Comparison of ENCODE assay signal across 15 cellular contexts in genomic region chr12:18723752-18724151, GRCh38. TPM values are rescaled to one million over a fixed set of nuclear protein-coding genes. Genes with fewer than 3 reads are reported as not detected.
DNase-seq lines count a peak whose midpoint lies in the region; ATAC-seq, FAIRE-seq and TF ChIP-seq lines count a peak whose summit lies in the region.
"Had no signal": no experiment of that assay in that cellular context is flagged by ENCODE, and none has a peak within 500 bp of the region (broad histone marks: within the 10 kb centered on the region; RNA-seq: fewer than 3 reads in every experiment).

No MANE protein-coding gene starts in this region.

- no peaks in the 10 kb centered on the region for H3K9me3 ChIP-seq in AG04450 (ENCODE audit: control insufficient read depth, insufficient read depth, low read length)
- no peaks in the 10 kb centered on the region for H3K9me3 ChIP-seq in adipocyte (ENCODE audit: control insufficient read depth, low read length)
- no peaks in the 10 kb centered on the region for H3K9me3 ChIP-seq in keratinocyte (ENCODE audit: control insufficient read depth, low read depth, low read length)
- H3K9me3 ChIP-seq: BE2C, spleen had no signal

- TF ChIP-seq CTCF in AG04450 (IDR thresholded peaks at IDR 0.05; ENCODE audit: low read depth, low read length), result no peak
- TF ChIP-seq CTCF in keratinocyte (optimal IDR thresholded peaks at IDR 0.05 in 1 of 3, IDR thresholded peaks at IDR 0.05 in 1 of 3, conservative IDR thresholded peaks at IDR 0.05 in 1 of 3; ENCODE audit: extremely low read depth in 1 of 3, insufficient read depth in 2 of 3, low read length in 3 of 3), result no peak

- peaks cover 6% of the 10 kb centered on the region for H3K9me3 Mint-ChIP-seq in activated naive CD4-positive, alpha-beta T cell treated with anti-CD3 and anti-CD28 coated beads, Interleukin-2, amount 10 ng/mL, durations not matched to agents 7 days and 5 days
- H3K9me3 Mint-ChIP-seq: WTC11 had no signal

- no peaks in the 10 kb centered on the region for H3K9me1 ChIP-seq in keratinocyte (ENCODE audit: control insufficient read depth, extremely low read depth, insufficient read depth, low read length)

- H3K27me3 ChIP-seq in AG04450 (ENCODE audit: control insufficient read depth, insufficient read depth, low read length) (no peaks in the 10 kb centered on the region), adipocyte (replicated peaks; ENCODE audit: control insufficient read depth, insufficient read depth, low read length) (no peaks in the 10 kb centered on the region), keratinocyte (ENCODE audit: control insufficient read depth, extremely low read depth, insufficient read depth, low read length) (no peaks in the 10 kb centered on the region)
- H3K27me3 ChIP-seq: spleen had no signal

- intact Hi-C loops in posterior vena cava (cut with DNase I), result no loop called here

- H3K4me3 ChIP-seq in AG04450 (ENCODE audit: low read depth, low read length) (no peak overlapping the region), adipocyte (ENCODE audit: low read length) (no peak overlapping the region), keratinocyte (ENCODE audit: control insufficient read depth in 2 of 3, extremely low read depth in 1 of 3, insufficient read depth in 2 of 3, low read depth in 1 of 3, low read length in 3 of 3) (peak overlapping the region in 2 of 3 experiments; percentile 43 to 47)
- H3K4me3 ChIP-seq: spleen had no signal

- no peak overlapping the region for H3K27ac Mint-ChIP-seq in activated naive CD4-positive, alpha-beta T cell treated with anti-CD3 and anti-CD28 coated beads, Interleukin-2, amount 10 ng/mL, durations not matched to agents 7 days and 5 days
- H3K27ac Mint-ChIP-seq: naive B cell, WTC11 had no signal

- no peak overlapping the region for H3K4me3 Mint-ChIP-seq in activated naive CD4-positive, alpha-beta T cell treated with anti-CD3 and anti-CD28 coated beads, Interleukin-2, amount 10 ng/mL, durations not matched to agents 7 days and 5 days
- H3K4me3 Mint-ChIP-seq: naive B cell, WTC11 had no signal

- no peaks in the 10 kb centered on the region for H3K4me1 Mint-ChIP-seq in activated naive CD4-positive, alpha-beta T cell treated with anti-CD3 and anti-CD28 coated beads, Interleukin-2, amount 10 ng/mL, durations not matched to agents 7 days and 5 days
- H3K4me1 Mint-ChIP-seq: naive B cell had no signal

- H3K27ac ChIP-seq in AG04450 (ENCODE audit: low read depth, low read length) (no peak overlapping the region), keratinocyte (ENCODE audit: control insufficient read depth, insufficient read depth, low read length) (peak overlapping the region; percentile 73)
- H3K27ac ChIP-seq: spleen had no signal

- no peaks in the 10 kb centered on the region for H3K27me3 Mint-ChIP-seq in activated naive CD4-positive, alpha-beta T cell treated with anti-CD3 and anti-CD28 coated beads, Interleukin-2, amount 10 ng/mL, durations not matched to agents 7 days and 5 days
- H3K27me3 Mint-ChIP-seq: naive B cell had no signal

- H3K9ac ChIP-seq in adipocyte (ENCODE audit: low read length) (no peak overlapping the region), keratinocyte (ENCODE audit: control insufficient read depth, extremely low read depth, insufficient read depth, low read length) (peak overlapping the region; percentile 19)

- dilution Hi-C loops in keratinocyte (cut with MboI; ENCODE audit: extremely low pct_ligation_motif_present, low sequenced_read_pairs), result no loop called here

- no peaks in the 10 kb centered on the region for H3K36me3 Mint-ChIP-seq in activated naive CD4-positive, alpha-beta T cell treated with anti-CD3 and anti-CD28 coated beads, Interleukin-2, amount 10 ng/mL, durations not matched to agents 7 days and 5 days
- H3K36me3 Mint-ChIP-seq: naive B cell, WTC11 had no signal

- POLR2A ChIA-PET in AG04450 (lab: Yijun Ruan, JAX), result no interaction called here

- peak overlapping the region; percentile 83 for H2AFZ ChIP-seq in keratinocyte (ENCODE audit: control insufficient read depth, low read length)

- H3K4me2 ChIP-seq in keratinocyte (ENCODE audit: control insufficient read depth, extremely low read depth, insufficient read depth, low read depth, low read length), result peak overlapping the region; percentile 66

- no peaks in the 10 kb centered on the region for H3K79me2 ChIP-seq in keratinocyte (ENCODE audit: control insufficient read depth, insufficient read depth, low read length)

- H3K4me1 ChIP-seq in adipocyte (ENCODE audit: control insufficient read depth, insufficient read depth, low read length) (no peaks in the 10 kb centered on the region), keratinocyte (ENCODE audit: control insufficient read depth, extremely low read depth, insufficient read depth, low read length) (peaks cover 30% of the 10 kb centered on the region)
- H3K4me1 ChIP-seq: BE2C, spleen had no signal

- peak; percentile 95 for FAIRE-seq in keratinocyte (lab: Jason Lieb, UNC)

- DNase-seq in AG04450 (ENCODE audit: low read depth, low spot score) (peak; percentile 71), HT-29 (ENCODE audit: low spot score) (peak; percentile 66), adipocyte (ENCODE audit: low read depth) (peak; percentile 46), keratinocyte (ENCODE audit: low read depth, low spot score) (peak; percentile 89), posterior vena cava (ENCODE audit: low spot score) (no peak), DMS79 treated with DMSO at 0.1 percent for 48 hours (lab: John Stamatoyannopoulos, UW) (no peak)
- DNase-seq in activated naive CD4-positive, alpha-beta T cell treated with anti-CD3 and anti-CD28 coated beads, Interleukin-2, amount 10 ng/mL, durations not matched to agents 7 days and 5 days, result no peak
- DNase-seq: amygdala, BE2C, naive B cell, SIG-M5, spleen had no signal

- ATAC-seq in GM18502 (IDR thresholded peaks at IDR 0.05; ENCODE audit: poor library complexity, unreplicated experiment), result no peak
- ATAC-seq: WTC11 had no signal

- H3K36me3 ChIP-seq in adipocyte (ENCODE audit: control insufficient read depth, insufficient read depth, low read length, severe bottlenecking), result no peaks in the 10 kb centered on the region
- no peaks in the 10 kb centered on the region for H3K36me3 ChIP-seq in keratinocyte (ENCODE audit: control insufficient read depth in 2 of 2, extremely low read depth in 1 of 2, insufficient read depth in 2 of 2, low read length in 2 of 2)
- H3K36me3 ChIP-seq: BE2C, spleen had no signal

- H4K20me1 ChIP-seq in keratinocyte (ENCODE audit: control insufficient read depth, extremely low read depth, insufficient read depth, low read length), result no peaks in the 10 kb centered on the region

- CTCF ChIA-PET in AG04450 (lab: Charles Lee), result no interaction called here
- CTCF ChIA-PET in activated naive CD4-positive, alpha-beta T cell treated with anti-CD3 and anti-CD28 coated beads, Interleukin-2, amount 10 ng/mL, durations not matched to agents 7 days and 5 days (lab: Charles Lee), result no interaction called here

RNA-seq across cellular contexts. Expression of gene PLCZ1, which starts 14.1 kb away (rescaled TPM):
- not detected in 2 replicates for polyA plus RNA-seq in AG04450 (2011; rRNA removed)
- polyA minus RNA-seq in AG04450 (2011; rRNA and poly(A)+ RNA removed), result 0.13 TPM in 1 of 2 replicates, not detected in the other
- total RNA-seq in HT-29 (2014; rRNA removed; shearing (Covaris generic)), result not detected in 2 replicates
- 0.15 to 0.62 TPM (median 0.18 TPM) in 3 replicates for polyA plus RNA-seq in keratinocyte
- polyA plus RNA-seq in keratinocyte (2011; ENCODE audit: low read depth), result not detected
- polyA plus RNA-seq in keratinocyte (2011; cell fraction: cytosol; rRNA removed), result 0.14 TPM in 1 of 2 replicates, not detected in the other
- polyA plus RNA-seq in keratinocyte (2011; cell fraction: nucleus; rRNA removed), result 0.53 and 1.0 TPM in 2 replicates
- 0.24 TPM in 1 of 2 replicates, not detected in the other for polyA plus RNA-seq in keratinocyte (2012; ENCODE audit: low replicate concordance)
- polyA minus RNA-seq in keratinocyte, result 0.48 TPM in 1 of 3 replicates, not detected in the others
- polyA minus RNA-seq in keratinocyte (2011; cell fraction: cytosol; rRNA and poly(A)+ RNA removed), result not detected
- polyA minus RNA-seq in keratinocyte (2011; cell fraction: nucleus; rRNA and poly(A)+ RNA removed), result 1.1 TPM in 1 of 2 replicates, not detected in the other
- not detected for total RNA-seq in posterior vena cava
- total RNA-seq: spleen, urinary bladder, WTC11 had no signal
- polyA plus RNA-seq: spleen, urinary bladder had no signal

RNA-seq across cellular contexts. Expression of gene CAPZA3, which starts 14.2 kb away (rescaled TPM):
- polyA plus RNA-seq in AG04450 (2011; rRNA removed) (not detected in 2 replicates), keratinocyte (0.05 TPM in 2 of 3 replicates, not detected in the other)
- polyA minus RNA-seq in AG04450 (2011; rRNA and poly(A)+ RNA removed), result not detected in 2 replicates
- not detected in 2 replicates for total RNA-seq in HT-29 (2014; rRNA removed; shearing (Covaris generic))
- not detected for polyA plus RNA-seq in keratinocyte (2011; ENCODE audit: low read depth)
- not detected in 2 replicates for polyA plus RNA-seq in keratinocyte (2011; cell fraction: cytosol; rRNA removed)
- polyA plus RNA-seq in keratinocyte (2011; cell fraction: nucleus; rRNA removed), result 0.17 and 0.22 TPM in 2 replicates
- polyA plus RNA-seq in keratinocyte (2012; ENCODE audit: low replicate concordance), result not detected in 2 replicates
- polyA minus RNA-seq in keratinocyte, result not detected in 3 replicates
- not detected for polyA minus RNA-seq in keratinocyte (2011; cell fraction: cytosol; rRNA and poly(A)+ RNA removed)
- polyA minus RNA-seq in keratinocyte (2011; cell fraction: nucleus; rRNA and poly(A)+ RNA removed), result not detected in 2 replicates
- not detected for total RNA-seq in posterior vena cava
- total RNA-seq: spleen, urinary bladder, WTC11 had no signal
- polyA plus RNA-seq: spleen, urinary bladder had no signal

Comparison
In these comparisons a context has a peak if more than half of its experiments do, and no peak if none do; other contexts are left out.
1. DNase-seq: peak in AG04450 (single experiment), HT-29 (single experiment), adipocyte (single experiment) and keratinocyte (single experiment); none in posterior vena cava (single experiment), activated naive CD4-positive, alpha-beta T cell treated with anti-CD3 and anti-CD28 coated beads, Interleukin-2, amount 10 ng/mL, durations not matched to agents 7 days and 5 days (single experiment) and DMS79 treated with DMSO at 0.1 percent for 48 hours (single experiment).
2. H3K4me3 ChIP-seq: peak in keratinocyte (2 of 3); none in AG04450 (single experiment) and adipocyte (single experiment).